1 cellular context compared by ENCODE assay signal in the genomic region with DNA sequence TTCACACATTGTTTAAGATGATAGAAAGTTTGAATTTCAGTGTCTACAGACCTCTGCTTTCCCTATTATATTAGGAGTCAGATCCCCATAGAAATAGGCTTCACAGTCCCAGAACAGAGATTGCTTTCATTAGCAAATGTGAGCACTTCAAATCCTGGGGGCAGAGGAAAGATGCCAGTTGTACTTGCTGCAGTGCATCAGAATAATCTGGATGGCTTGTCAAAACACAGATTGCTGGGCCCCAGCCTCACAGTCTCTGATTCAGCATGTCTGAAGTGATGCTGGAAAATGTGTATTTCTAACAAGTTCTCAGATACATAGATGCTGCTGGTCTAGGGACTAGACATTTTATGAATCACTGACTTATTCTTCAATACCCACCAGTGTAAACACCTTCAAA.
TF ChIP-seq lines count a peak whose summit lies in the region.

No MANE protein-coding gene starts in this region.

TF ChIP-seq in WTC11, 78 proteins besides CTCF, POLR2A, EP300 and RAD21 (continued from another document):
- TF ChIP-seq, protein P1, sequence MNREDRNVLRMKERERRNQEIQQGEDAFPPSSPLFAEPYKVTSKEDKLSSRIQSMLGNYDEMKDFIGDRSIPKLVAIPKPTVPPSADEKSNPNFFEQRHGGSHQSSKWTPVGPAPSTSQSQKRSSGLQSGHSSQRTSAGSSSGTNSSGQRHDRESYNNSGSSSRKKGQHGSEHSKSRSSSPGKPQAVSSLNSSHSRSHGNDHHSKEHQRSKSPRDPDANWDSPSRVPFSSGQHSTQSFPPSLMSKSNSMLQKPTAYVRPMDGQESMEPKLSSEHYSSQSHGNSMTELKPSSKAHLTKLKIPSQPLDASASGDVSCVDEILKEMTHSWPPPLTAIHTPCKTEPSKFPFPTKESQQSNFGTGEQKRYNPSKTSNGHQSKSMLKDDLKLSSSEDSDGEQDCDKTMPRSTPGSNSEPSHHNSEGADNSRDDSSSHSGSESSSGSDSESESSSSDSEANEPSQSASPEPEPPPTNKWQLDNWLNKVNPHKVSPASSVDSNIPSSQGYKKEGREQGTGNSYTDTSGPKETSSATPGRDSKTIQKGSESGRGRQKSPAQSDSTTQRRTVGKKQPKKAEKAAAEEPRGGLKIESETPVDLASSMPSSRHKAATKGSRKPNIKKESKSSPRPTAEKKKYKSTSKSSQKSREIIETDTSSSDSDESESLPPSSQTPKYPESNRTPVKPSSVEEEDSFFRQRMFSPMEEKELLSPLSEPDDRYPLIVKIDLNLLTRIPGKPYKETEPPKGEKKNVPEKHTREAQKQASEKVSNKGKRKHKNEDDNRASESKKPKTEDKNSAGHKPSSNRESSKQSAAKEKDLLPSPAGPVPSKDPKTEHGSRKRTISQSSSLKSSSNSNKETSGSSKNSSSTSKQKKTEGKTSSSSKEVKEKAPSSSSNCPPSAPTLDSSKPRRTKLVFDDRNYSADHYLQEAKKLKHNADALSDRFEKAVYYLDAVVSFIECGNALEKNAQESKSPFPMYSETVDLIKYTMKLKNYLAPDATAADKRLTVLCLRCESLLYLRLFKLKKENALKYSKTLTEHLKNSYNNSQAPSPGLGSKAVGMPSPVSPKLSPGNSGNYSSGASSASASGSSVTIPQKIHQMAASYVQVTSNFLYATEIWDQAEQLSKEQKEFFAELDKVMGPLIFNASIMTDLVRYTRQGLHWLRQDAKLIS (CRISPR knock-in tag; IDR thresholded peaks at IDR 0.05; ENCODE audit: borderline replicate concordance): no peak
- no peak for TF ChIP-seq FOXK1 (CRISPR knock-in tag; IDR thresholded peaks at IDR 0.05)
- TF ChIP-seq, protein P2, sequence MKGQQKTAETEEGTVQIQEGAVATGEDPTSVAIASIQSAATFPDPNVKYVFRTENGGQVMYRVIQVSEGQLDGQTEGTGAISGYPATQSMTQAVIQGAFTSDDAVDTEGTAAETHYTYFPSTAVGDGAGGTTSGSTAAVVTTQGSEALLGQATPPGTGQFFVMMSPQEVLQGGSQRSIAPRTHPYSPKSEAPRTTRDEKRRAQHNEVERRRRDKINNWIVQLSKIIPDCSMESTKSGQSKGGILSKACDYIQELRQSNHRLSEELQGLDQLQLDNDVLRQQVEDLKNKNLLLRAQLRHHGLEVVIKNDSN (CRISPR knock-in tag; IDR thresholded peaks at IDR 0.05): no peak
- TF ChIP-seq, protein P3, sequence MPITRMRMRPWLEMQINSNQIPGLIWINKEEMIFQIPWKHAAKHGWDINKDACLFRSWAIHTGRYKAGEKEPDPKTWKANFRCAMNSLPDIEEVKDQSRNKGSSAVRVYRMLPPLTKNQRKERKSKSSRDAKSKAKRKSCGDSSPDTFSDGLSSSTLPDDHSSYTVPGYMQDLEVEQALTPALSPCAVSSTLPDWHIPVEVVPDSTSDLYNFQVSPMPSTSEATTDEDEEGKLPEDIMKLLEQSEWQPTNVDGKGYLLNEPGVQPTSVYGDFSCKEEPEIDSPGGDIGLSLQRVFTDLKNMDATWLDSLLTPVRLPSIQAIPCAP (CRISPR knock-in tag; IDR thresholded peaks at IDR 0.05): no peak
- no peak for TF ChIP-seq HMGA2 (CRISPR knock-in tag; IDR thresholded peaks at IDR 0.05)
- TF ChIP-seq NR1H2 (CRISPR knock-in tag; IDR thresholded peaks at IDR 0.05): no peak
- TF ChIP-seq EMX1 (CRISPR knock-in tag; IDR thresholded peaks at IDR 0.05): no peak
